Comparison of ENCODE assay signal across 8 cellular contexts in the genomic region with DNA sequence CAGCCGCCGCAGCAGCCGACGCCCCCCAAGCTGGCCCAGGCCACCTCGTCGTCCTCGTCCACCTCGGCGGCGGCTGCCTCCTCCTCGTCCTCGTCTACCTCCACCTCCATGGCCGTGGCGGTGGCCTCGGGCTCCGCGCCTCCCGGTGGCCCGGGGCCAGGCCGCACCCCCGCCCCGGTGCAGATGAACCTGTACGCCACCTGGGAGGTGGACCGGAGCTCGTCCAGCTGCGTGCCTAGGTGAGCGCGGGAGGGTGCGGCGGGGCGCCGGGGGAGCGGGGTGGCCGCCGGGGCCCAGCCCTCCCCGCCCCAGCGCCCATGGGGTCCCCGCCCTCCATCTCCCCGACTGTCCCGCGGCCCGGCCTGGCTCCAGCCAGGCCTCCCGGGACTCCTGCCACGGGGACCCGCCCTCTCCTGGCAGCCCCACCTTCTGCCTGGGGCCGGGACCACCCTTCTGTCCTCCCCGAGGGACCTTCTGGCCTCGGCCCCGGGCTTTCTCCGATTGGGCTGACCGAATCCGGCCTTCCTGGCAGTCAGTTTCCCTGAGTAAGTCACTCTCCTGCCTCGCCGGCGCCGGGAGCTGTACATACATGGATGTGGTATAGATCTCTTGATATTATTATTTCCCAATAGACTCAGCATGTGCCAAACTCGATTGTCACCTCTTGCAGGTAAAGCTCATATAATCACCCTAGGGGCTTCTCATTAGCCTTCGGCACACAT. TPM values are rescaled to one million over a fixed set of nuclear protein-coding genes. Genes with fewer than 3 reads are reported as not detected.
DNase-seq lines count a peak whose midpoint lies in the region; ATAC-seq and TF ChIP-seq lines count a peak whose summit lies in the region.

No MANE protein-coding gene starts in this region.

- ATAC-seq in GM21529 (IDR thresholded peaks at IDR 0.05; ENCODE audit: unreplicated experiment): peak; percentile 3
- peak; percentile 34 for ATAC-seq in body of pancreas
- ATAC-seq in HG03139 (IDR thresholded peaks at IDR 0.05; ENCODE audit: unreplicated experiment): no peak
- no peak for ATAC-seq in GM18873 (IDR thresholded peaks at IDR 0.05; ENCODE audit: low FRiP score, unreplicated experiment)

- no peak for TF ChIP-seq CTCF in body of pancreas (IDR thresholded peaks at IDR 0.05)

- H3K36me3 ChIP-seq in body of pancreas (replicated peaks in 1 of 2; ENCODE audit: insufficient read depth in 1 of 2, low read depth in 2 of 2) (peaks cover 5 to 18% of the 10 kb centered on the region in 2 donors), iPS-20b (ENCODE audit: insufficient read depth, low read depth, low read length) (peaks cover 39% of the 10 kb centered on the region), skeletal muscle tissue (ENCODE audit: control insufficient read depth in 3 of 3, insufficient read depth in 3 of 3, low read length in 3 of 3) (peaks cover 20 to 37% (median 25%) of the 10 kb centered on the region in 3 donors)

- intact Hi-C loops in body of pancreas (cut with DNase I): no loop called here

- H3K9me3 ChIP-seq in body of pancreas (no peaks in the 10 kb centered on the region), iPS-20b (ENCODE audit: insufficient read depth, low read depth, low read length) (no peaks in the 10 kb centered on the region), skeletal muscle tissue (ENCODE audit: control insufficient read depth in 3 of 3, low read length in 3 of 3) (no peaks in the 10 kb centered on the region)

- WGBS in body of pancreas, 2 donors: 0 to 1% methylated on average over 11 to 31 of the region's 58 CpGs

- H3K9ac ChIP-seq in iPS-20b (ENCODE audit: low read depth, low read length) (peak overlapping the region; percentile 64; the same call in 1 of the 2 replicates), skeletal muscle tissue (ENCODE audit: low read depth in 1 of 3, low read length in 3 of 3) (peak overlapping the region; percentile 73 to 80 (median 78))

- peaks cover 31% of the 10 kb centered on the region for H3K4me1 ChIP-seq in body of pancreas
- peaks cover 11% of the 10 kb centered on the region for H3K4me1 ChIP-seq in iPS-20b (ENCODE audit: insufficient read depth, low read length)
- H3K4me1 ChIP-seq in skeletal muscle tissue (ENCODE audit: control insufficient read depth in 3 of 3, insufficient read depth in 3 of 3, low read length in 3 of 3): peaks cover 24 to 31% (median 26%) of the 10 kb centered on the region in 3 donors

- H3K4me3 ChIP-seq in body of pancreas (peak overlapping the region; percentile 50 to 84), iPS-20b (ENCODE audit: low read length) (peak overlapping the region; percentile 81), skeletal muscle tissue (ENCODE audit: low read length in 3 of 3) (peak overlapping the region; percentile 75 to 77 (median 75))

- peak in 1 of 3 donors; percentile 22 for TF ChIP-seq POLR2A in body of pancreas (IDR thresholded peaks at IDR 0.05)

- peak; percentile 25 for DNase-seq in Caki2 (ENCODE audit: low read depth)
- peak; percentile 14 for DNase-seq in NCI-H2227 treated with DMSO at 0.1 percent for 48 hours (lab: John Stamatoyannopoulos, UW)
- peak; percentile 52 to 71 (median 59) for DNase-seq in body of pancreas

- H3K27me3 ChIP-seq in body of pancreas: no peaks in the 10 kb centered on the region
- no peaks in the 10 kb centered on the region; the same call in 1 of the 2 replicates for H3K27me3 ChIP-seq in iPS-20b (ENCODE audit: insufficient read depth, low read length)
- H3K27me3 ChIP-seq in skeletal muscle tissue (ENCODE audit: control insufficient read depth in 3 of 3, insufficient read depth in 3 of 3, low read length in 3 of 3): no peaks in the 10 kb centered on the region

- in situ Hi-C loops in Caki2 (cut with HindIII; ENCODE audit: low pct_unique_long_range_greater_than_20kb, low sequenced_read_pairs): no loop called here

- peak overlapping the region; percentile 67 to 95 (median 83) for H3K27ac ChIP-seq in body of pancreas
- H3K27ac ChIP-seq in iPS-20b (ENCODE audit: low read length): no peak overlapping the region
- peak overlapping the region; percentile 72 for H3K27ac ChIP-seq in skeletal muscle tissue (ENCODE audit: low read depth, low read length)

RNA-seq across cellular contexts. Expression of a gene that starts 0.7 kb away (rescaled TPM):
- 4.2 and 15.9 TPM in 2 replicates for total RNA-seq in Caki2 (2014; rRNA removed; shearing (Covaris generic); ENCODE audit: low replicate concordance)
- total RNA-seq in body of pancreas: 10 to 100 TPM; 17.5 to 19.7 TPM
- 13.6 TPM for total RNA-seq in skeletal muscle tissue

RNA-seq across cellular contexts. Expression of a gene that starts 18.6 kb away (rescaled TPM):
- total RNA-seq in Caki2 (2014; rRNA removed; shearing (Covaris generic); ENCODE audit: low replicate concordance): 191 and 216 TPM in 2 replicates
- 100 to 1,000 TPM; 112 to 255 TPM for total RNA-seq in body of pancreas
- 62.1 TPM for total RNA-seq in skeletal muscle tissue

RNA-seq across cellular contexts. Expression of a gene that starts 21.8 kb away (rescaled TPM):
- not detected in 2 replicates for total RNA-seq in Caki2 (2014; rRNA removed; shearing (Covaris generic); ENCODE audit: low replicate concordance)
- total RNA-seq in body of pancreas: 1 to 10 TPM in 1 of 2 donors, under 1 TPM in 1; 0.66 to 2.6 TPM
- total RNA-seq in skeletal muscle tissue: under 0.01 TPM

RNA-seq across cellular contexts. Expression of a gene that starts 44.5 kb away (rescaled TPM):
- total RNA-seq in Caki2 (2014; rRNA removed; shearing (Covaris generic); ENCODE audit: low replicate concordance): 0.67 and 2.8 TPM in 2 replicates
- not detected for total RNA-seq in body of pancreas
- total RNA-seq in skeletal muscle tissue: not detected

RNA-seq across cellular contexts. Expression of a gene that starts 59.0 kb away (rescaled TPM):
- not detected in 2 replicates for total RNA-seq in Caki2 (2014; rRNA removed; shearing (Covaris generic); ENCODE audit: low replicate concordance)
- not detected for total RNA-seq in body of pancreas
- total RNA-seq in skeletal muscle tissue: not detected

Comparison
In these comparisons a context has a peak if more than half of its experiments do, and no peak if none do; other contexts are left out.
1. ATAC-seq: peak in GM21529 (single experiment) and body of pancreas (single experiment); none in HG03139 (single experiment) and GM18873 (single experiment).
2. Peak in every context shown above with its lines, with median percentiles within 50 percentile points of each other: DNase-seq and H3K4me3 ChIP-seq.